17 cellular contexts compared by ENCODE assay signal in the genomic region with DNA sequence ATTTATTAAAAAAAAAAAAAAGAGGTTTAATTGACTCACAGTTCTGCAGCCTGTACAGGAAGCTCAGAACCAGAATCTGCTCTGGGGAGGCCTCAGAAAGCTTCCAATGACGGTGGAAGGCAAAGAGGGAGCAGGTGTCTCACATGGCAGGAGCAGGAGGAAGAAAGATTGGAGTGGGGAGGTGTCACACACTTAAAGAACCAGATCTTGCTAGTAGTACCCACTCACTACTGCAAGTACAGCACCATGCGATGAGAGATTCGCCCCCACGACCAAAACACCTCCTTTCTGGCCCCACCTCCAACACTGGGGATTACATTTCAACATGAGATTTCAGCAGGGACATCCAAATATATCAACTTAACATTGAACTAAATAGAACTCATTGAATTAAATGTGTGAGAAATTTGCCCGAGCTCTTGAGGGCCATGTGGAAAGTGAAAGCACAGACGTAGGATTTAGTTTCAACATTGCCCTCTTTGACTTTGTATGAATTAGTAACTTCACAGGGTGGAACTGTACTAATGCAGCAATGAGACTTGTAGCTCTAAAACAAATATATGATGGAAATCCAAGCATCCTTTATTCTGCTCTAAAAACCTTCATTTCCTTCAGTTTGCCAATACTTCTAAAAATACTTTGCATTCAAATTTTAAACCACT.
"Had no signal": no experiment of that assay in that cellular context is flagged by ENCODE, and none has a peak within 500 bp of the region (broad histone marks: within the 10 kb centered on the region; RNA-seq: fewer than 3 reads in every experiment).

No MANE protein-coding gene starts in this region.

- H3K36me3 ChIP-seq: right atrium auricular region had no signal

- ATAC-seq: natural killer cell treated with Interleukin-12 subunit alpha and Interleukin-12 subunit beta and Interleukin-15 and Interleukin-18, amount 100 ng/mL, for 72 hours; stimulated activated naive B cell treated with anti-CD40 and anti-IgM and Interleukin-4, amounts not matched to agents 10 μg/mL and 1 μg/mL and 100 μg/mL, for 72 hours had no signal

- H3K4me1 ChIP-seq: right atrium auricular region had no signal

- H3K27ac ChIP-seq: right atrium auricular region, skin epidermis had no signal

- DNase-seq: activated CD4-positive, alpha-beta T cell treated with anti-CD3 and anti-CD28 coated beads, Interleukin-2, amount 10 ng/mL, durations not matched to agents 7 days and 5 days; activated CD8-positive, alpha-beta memory T cell treated with anti-CD3 and anti-CD28 coated beads, Interleukin-2, amount 50 U/mL, for 48 hours; activated gamma-delta T cell treated with Interleukin-2 at 50 U/mL for 16 hours; activated naive CD8-positive, alpha-beta T cell treated with anti-CD3 and anti-CD28 coated beads, Interleukin-2, amount 10 ng/mL, durations not matched to agents 7 days and 5 days; cerebellar nuclear complex; effector CD8-positive, alpha-beta T cell; foreskin fibroblast; hypothalamus; mesendoderm; stimulated activated CD4-positive, alpha-beta T cell treated with anti-CD3 and anti-CD28 coated beads, Interleukin-15, amount 100 ng/mL, for 24 hours; stimulated activated CD4-positive, alpha-beta T cell treated with anti-CD3 and anti-CD28 coated beads, Interleukin-4, amount 100 ng/mL, for 1 hour; stimulated activated naive B cell treated with anti-CD40 and anti-IgM and Interleukin-4, amounts not matched to agents 10 μg/mL and 1 μg/mL and 100 μg/mL, for 72 hours; substantia nigra; trophoblast cell had no signal

- H3K4me3 ChIP-seq: right atrium auricular region, skin epidermis had no signal

- H3K27me3 ChIP-seq: right atrium auricular region had no signal
